Comparison of ENCODE assay signal across 1 cellular context in genomic region chr4:158770671-158771070, GRCh38.
TF ChIP-seq lines count a peak whose summit lies in the region.

No MANE protein-coding gene starts in this region.

TF ChIP-seq in HepG2, 621 proteins besides CTCF, POLR2A, EP300 and RAD21:
- TF ChIP-seq ZBTB33 (CRISPR knock-in tag; IDR thresholded peaks at IDR 0.05) (peak; percentile 74), SOX6 (IDR thresholded peaks at IDR 0.05) (no peak), SOX6 (CRISPR knock-in tag; IDR thresholded peaks at IDR 0.05) (0 out of 2 replicates have a peak, but pooled peaks have one; percentile 7), KAT8 (CRISPR knock-in tag; IDR thresholded peaks at IDR 0.05) (no peak), ZBTB38 (CRISPR knock-in tag; IDR thresholded peaks at IDR 0.05) (0 out of 2 replicates have a peak, but pooled peaks have one; percentile 58)
